In the genomic region with DNA sequence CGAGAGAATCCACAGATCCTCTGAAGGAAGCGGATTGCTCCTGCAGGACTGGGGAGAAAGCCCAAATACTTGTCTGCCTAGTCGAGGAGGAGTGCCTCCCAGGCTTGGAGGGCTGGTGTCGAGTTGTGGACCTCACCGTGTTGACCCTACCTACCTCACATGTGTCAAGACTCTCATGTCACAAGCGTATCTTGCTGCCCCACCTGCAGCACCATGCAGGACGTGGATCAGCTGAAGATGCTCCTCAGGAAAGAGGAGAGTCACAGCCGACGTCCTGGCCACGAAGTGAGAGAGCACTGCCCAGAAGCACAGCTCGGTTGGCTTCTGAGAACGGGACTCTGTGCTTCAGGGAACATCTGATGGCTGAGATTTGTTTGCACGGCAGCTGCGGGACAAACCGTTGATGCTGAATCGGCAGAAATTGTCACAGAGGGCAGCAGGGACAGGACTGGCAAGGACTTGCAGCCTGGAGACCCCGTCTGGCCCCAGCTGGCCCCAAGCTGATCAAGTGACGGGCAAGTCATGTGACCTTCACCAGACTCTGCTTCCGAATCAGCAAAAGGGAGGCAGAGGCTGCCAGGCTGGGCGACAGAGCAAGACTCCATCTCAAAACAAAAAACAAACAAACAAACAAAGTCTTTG, we compare ENCODE assay signal across 23 cellular contexts.
DNase-seq lines count a peak whose midpoint lies in the region; FAIRE-seq and TF ChIP-seq lines count a peak whose summit lies in the region.
"Had no signal": no experiment of that assay in that cellular context is flagged by ENCODE, and none has a peak within 500 bp of the region (broad histone marks: within the 10 kb centered on the region; RNA-seq: fewer than 3 reads in every experiment).

No MANE protein-coding gene starts in this region.

- TF ChIP-seq POLR2A in testis (IDR thresholded peaks at IDR 0.05) (no peak), esophagus squamous epithelium (IDR thresholded peaks at IDR 0.05) (no peak)

- DNase-seq in RPMI7951 (ENCODE audit: low read depth) = peak; percentile 29
- DNase-seq in bronchial epithelial cell (ENCODE audit: low read depth) = no peak
- DNase-seq in myocyte (ENCODE audit: low read depth) = peak; percentile 48
- DNase-seq in testis = peak; percentile 24
- DNase-seq in esophagus squamous epithelium (lab: John Stamatoyannopoulos, UW) = no peak
- no peak for DNase-seq in T-helper 9 cell
- DNase-seq in central memory CD4-positive, alpha-beta T cell = no peak
- DNase-seq: activated CD4-positive, alpha-beta T cell treated with anti-CD3 and anti-CD28 coated beads, Interleukin-2, amount 50 U/mL, for 1 hour; activated naive CD4-positive, alpha-beta T cell treated with anti-CD3 and anti-CD28 coated beads, Interleukin-2, amount 10 ng/mL, durations not matched to agents 7 days and 5 days; CD4-positive, alpha-beta memory T cell; dermis blood vessel endothelial cell; GM23248; KBM-7; left ventricle myocardium inferior; natural killer cell; NCI-H146; NCI-H2171; NCI-H526; WERI-Rb-1 had no signal

- H3K4me1 ChIP-seq in testis (no peaks in the 10 kb centered on the region), esophagus squamous epithelium (no peaks in the 10 kb centered on the region)
- H3K4me1 ChIP-seq: right atrium auricular region had no signal

- no peaks in the 10 kb centered on the region for H3K36me3 ChIP-seq in bronchial epithelial cell (ENCODE audit: control insufficient read depth, insufficient read depth, low read length)
- H3K36me3 ChIP-seq in testis (ENCODE audit: low read depth, missing control alignments) = no peaks in the 10 kb centered on the region
- H3K36me3 ChIP-seq in esophagus squamous epithelium = no peaks in the 10 kb centered on the region
- H3K36me3 ChIP-seq: cardiac muscle cell, heart right ventricle, left ventricle myocardium inferior, right atrium auricular region, WERI-Rb-1 had no signal

- TF ChIP-seq CTCF in bronchial epithelial cell (IDR thresholded peaks at IDR 0.05; ENCODE audit: insufficient read depth, low read length, severe bottlenecking) (no peak), testis (IDR thresholded peaks at IDR 0.05) (no peak), esophagus squamous epithelium (IDR thresholded peaks at IDR 0.05) (no peak)

- H3K4me3 ChIP-seq in bronchial epithelial cell (ENCODE audit: low read depth, low read length) = no peak overlapping the region
- peak overlapping the region in 1 of 2 donors; percentile 19 for H3K4me3 ChIP-seq in testis
- no peak overlapping the region for H3K4me3 ChIP-seq in esophagus squamous epithelium
- H3K4me3 ChIP-seq: cardiac muscle cell, GM23248, heart right ventricle, left ventricle myocardium inferior, right atrium auricular region had no signal

- H3K27ac ChIP-seq in testis (no peak overlapping the region), esophagus squamous epithelium (no peak overlapping the region)
- H3K27ac ChIP-seq: cardiac muscle cell, GM23248, heart right ventricle, left ventricle myocardium inferior, right atrium auricular region, WERI-Rb-1 had no signal

- FAIRE-seq in bronchial epithelial cell (lab: Jason Lieb, UNC) = peak; percentile 90
- FAIRE-seq: RCC 7860 had no signal

- H3K27me3 ChIP-seq in bronchial epithelial cell (ENCODE audit: control insufficient read depth, insufficient read depth, low read length) = peaks cover 2% of the 10 kb centered on the region
- H3K27me3 ChIP-seq in testis = no peaks in the 10 kb centered on the region
- H3K27me3 ChIP-seq in esophagus squamous epithelium = no peaks in the 10 kb centered on the region
- H3K27me3 ChIP-seq: cardiac muscle cell, heart right ventricle, right atrium auricular region had no signal

- intact Hi-C loops in testis (cut with DNase I; ENCODE audit: low total_unique reads) = no loop called here
- intact Hi-C loops in esophagus squamous epithelium (cut with DNase I) = no loop called here

- 41 to 70% methylated on average over 18 to 20 of the region's 20 CpGs for WGBS in testis, 2 donors
- 73 to 85% methylated on average over 15 to 18 of the region's 20 CpGs for WGBS in esophagus squamous epithelium, 2 donors

- H3K9me3 ChIP-seq in testis (no peaks in the 10 kb centered on the region), esophagus squamous epithelium (no peaks in the 10 kb centered on the region)
- H3K9me3 ChIP-seq: heart right ventricle, left ventricle myocardium inferior, right atrium auricular region had no signal

Comparison
In these comparisons a context has a peak if more than half of its experiments do, and no peak if none do; other contexts are left out.
1. DNase-seq: peak in RPMI7951 (single experiment), myocyte (single experiment) and testis (single experiment); none in bronchial epithelial cell (single experiment), esophagus squamous epithelium (single experiment), T-helper 9 cell (single experiment) and central memory CD4-positive, alpha-beta T cell (single experiment).